Comparison of ENCODE assay signal across 1 cellular context in the genomic region with DNA sequence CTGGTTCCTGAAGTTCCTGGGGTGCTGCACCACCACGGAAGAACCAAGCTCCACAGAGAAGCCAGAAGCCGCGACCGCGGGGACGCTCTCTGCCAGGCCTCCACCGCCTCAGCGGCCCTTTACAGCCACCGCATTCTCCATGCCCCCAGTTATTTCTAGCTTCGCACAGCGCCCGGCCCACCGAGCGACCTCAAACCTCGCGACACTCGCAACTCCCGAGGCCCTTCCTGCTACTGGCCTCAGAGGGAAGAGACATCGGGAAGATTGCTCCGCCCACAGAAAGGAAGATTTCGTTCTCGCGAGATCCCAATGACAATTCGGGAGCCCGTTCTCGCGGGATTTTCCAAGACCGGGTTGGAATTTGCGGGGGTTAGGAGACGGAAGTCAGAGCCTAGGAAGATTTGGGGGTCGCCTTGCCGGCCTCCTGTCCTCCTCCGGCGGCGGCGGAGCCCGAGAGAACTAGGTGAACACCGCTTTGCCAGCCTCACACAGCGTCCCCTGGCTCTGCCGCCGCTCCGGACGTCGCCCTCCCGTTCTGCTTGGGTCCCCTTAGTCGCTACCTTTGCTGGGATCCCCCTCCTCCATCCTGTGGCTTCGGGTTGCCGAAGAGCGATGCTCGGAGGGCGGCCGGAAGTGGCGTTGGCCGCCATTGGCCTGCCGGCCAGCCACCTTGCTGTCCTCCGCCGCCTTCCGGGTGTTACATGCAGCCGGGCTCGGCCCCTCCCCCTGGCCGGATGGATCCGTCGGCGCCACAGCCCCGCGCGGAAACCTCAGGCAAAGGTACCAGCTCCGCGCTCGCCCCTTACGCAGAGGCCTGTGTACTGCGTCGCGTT.
TF ChIP-seq lines count a peak whose summit lies in the region.

A gene with protein sequence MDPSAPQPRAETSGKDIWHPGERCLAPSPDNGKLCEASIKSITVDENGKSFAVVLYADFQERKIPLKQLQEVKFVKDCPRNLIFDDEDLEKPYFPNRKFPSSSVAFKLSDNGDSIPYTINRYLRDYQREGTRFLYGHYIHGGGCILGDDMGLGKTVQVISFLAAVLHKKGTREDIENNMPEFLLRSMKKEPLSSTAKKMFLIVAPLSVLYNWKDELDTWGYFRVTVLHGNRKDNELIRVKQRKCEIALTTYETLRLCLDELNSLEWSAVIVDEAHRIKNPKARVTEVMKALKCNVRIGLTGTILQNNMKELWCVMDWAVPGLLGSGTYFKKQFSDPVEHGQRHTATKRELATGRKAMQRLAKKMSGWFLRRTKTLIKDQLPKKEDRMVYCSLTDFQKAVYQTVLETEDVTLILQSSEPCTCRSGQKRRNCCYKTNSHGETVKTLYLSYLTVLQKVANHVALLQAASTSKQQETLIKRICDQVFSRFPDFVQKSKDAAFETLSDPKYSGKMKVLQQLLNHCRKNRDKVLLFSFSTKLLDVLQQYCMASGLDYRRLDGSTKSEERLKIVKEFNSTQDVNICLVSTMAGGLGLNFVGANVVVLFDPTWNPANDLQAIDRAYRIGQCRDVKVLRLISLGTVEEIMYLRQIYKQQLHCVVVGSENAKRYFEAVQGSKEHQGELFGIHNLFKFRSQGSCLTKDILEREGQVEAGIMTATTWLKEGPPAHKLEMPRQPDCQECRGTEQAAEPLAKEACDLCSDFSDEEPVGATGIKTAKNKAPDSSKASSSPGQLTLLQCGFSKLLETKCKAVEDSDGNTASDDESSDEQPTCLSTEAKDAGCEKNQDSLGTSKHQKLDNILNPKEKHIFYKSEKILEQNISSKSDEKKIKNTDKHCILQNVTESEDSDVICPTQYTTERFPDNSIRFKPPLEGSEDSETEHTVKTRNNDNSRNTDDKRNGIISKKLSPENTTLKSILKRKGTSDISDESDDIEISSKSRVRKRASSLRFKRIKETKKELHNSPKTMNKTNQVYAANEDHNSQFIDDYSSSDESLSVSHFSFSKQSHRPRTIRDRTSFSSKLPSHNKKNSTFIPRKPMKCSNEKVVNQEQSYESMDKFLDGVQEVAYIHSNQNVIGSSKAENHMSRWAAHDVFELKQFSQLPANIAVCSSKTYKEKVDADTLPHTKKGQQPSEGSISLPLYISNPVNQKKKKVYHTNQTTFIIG (N-terminal part only) (plus strand): TSS at position 387 of the 833 bp plus-strand sequence. CDS start 348 bp downstream, at position 735.

TF ChIP-seq in HepG2, 621 proteins besides CTCF, POLR2A, EP300 and RAD21 (continued from another document and continues in another):
- TF ChIP-seq, protein P1, sequence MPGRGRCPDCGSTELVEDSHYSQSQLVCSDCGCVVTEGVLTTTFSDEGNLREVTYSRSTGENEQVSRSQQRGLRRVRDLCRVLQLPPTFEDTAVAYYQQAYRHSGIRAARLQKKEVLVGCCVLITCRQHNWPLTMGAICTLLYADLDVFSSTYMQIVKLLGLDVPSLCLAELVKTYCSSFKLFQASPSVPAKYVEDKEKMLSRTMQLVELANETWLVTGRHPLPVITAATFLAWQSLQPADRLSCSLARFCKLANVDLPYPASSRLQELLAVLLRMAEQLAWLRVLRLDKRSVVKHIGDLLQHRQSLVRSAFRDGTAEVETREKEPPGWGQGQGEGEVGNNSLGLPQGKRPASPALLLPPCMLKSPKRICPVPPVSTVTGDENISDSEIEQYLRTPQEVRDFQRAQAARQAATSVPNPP (CRISPR knock-in tag; IDR thresholded peaks at IDR 0.05), result peak; percentile 91
- TF ChIP-seq, protein P2, sequence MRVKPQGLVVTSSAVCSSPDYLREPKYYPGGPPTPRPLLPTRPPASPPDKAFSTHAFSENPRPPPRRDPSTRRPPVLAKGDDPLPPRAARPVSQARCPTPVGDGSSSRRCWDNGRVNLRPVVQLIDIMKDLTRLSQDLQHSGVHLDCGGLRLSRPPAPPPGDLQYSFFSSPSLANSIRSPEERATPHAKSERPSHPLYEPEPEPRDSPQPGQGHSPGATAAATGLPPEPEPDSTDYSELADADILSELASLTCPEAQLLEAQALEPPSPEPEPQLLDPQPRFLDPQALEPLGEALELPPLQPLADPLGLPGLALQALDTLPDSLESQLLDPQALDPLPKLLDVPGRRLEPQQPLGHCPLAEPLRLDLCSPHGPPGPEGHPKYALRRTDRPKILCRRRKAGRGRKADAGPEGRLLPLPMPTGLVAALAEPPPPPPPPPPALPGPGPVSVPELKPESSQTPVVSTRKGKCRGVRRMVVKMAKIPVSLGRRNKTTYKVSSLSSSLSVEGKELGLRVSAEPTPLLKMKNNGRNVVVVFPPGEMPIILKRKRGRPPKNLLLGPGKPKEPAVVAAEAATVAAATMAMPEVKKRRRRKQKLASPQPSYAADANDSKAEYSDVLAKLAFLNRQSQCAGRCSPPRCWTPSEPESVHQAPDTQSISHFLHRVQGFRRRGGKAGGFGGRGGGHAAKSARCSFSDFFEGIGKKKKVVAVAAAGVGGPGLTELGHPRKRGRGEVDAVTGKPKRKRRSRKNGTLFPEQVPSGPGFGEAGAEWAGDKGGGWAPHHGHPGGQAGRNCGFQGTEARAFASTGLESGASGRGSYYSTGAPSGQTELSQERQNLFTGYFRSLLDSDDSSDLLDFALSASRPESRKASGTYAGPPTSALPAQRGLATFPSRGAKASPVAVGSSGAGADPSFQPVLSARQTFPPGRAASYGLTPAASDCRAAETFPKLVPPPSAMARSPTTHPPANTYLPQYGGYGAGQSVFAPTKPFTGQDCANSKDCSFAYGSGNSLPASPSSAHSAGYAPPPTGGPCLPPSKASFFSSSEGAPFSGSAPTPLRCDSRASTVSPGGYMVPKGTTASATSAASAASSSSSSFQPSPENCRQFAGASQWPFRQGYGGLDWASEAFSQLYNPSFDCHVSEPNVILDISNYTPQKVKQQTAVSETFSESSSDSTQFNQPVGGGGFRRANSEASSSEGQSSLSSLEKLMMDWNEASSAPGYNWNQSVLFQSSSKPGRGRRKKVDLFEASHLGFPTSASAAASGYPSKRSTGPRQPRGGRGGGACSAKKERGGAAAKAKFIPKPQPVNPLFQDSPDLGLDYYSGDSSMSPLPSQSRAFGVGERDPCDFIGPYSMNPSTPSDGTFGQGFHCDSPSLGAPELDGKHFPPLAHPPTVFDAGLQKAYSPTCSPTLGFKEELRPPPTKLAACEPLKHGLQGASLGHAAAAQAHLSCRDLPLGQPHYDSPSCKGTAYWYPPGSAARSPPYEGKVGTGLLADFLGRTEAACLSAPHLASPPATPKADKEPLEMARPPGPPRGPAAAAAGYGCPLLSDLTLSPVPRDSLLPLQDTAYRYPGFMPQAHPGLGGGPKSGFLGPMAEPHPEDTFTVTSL (CRISPR knock-in tag; IDR thresholded peaks at IDR 0.05; ENCODE audit: borderline replicate concordance), result peak; percentile 17; the same call in 1 of the 2 replicates
- TF ChIP-seq RELA (CRISPR knock-in tag; IDR thresholded peaks at IDR 0.05), result 0 out of 2 replicates have a peak, but pooled peaks have one; percentile 35
- TF ChIP-seq, protein P3, sequence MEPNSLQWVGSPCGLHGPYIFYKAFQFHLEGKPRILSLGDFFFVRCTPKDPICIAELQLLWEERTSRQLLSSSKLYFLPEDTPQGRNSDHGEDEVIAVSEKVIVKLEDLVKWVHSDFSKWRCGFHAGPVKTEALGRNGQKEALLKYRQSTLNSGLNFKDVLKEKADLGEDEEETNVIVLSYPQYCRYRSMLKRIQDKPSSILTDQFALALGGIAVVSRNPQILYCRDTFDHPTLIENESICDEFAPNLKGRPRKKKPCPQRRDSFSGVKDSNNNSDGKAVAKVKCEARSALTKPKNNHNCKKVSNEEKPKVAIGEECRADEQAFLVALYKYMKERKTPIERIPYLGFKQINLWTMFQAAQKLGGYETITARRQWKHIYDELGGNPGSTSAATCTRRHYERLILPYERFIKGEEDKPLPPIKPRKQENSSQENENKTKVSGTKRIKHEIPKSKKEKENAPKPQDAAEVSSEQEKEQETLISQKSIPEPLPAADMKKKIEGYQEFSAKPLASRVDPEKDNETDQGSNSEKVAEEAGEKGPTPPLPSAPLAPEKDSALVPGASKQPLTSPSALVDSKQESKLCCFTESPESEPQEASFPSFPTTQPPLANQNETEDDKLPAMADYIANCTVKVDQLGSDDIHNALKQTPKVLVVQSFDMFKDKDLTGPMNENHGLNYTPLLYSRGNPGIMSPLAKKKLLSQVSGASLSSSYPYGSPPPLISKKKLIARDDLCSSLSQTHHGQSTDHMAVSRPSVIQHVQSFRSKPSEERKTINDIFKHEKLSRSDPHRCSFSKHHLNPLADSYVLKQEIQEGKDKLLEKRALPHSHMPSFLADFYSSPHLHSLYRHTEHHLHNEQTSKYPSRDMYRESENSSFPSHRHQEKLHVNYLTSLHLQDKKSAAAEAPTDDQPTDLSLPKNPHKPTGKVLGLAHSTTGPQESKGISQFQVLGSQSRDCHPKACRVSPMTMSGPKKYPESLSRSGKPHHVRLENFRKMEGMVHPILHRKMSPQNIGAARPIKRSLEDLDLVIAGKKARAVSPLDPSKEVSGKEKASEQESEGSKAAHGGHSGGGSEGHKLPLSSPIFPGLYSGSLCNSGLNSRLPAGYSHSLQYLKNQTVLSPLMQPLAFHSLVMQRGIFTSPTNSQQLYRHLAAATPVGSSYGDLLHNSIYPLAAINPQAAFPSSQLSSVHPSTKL (CRISPR knock-in tag; IDR thresholded peaks at IDR 0.05), result peak; percentile 72
- TF ChIP-seq MEIS1 (CRISPR knock-in tag; IDR thresholded peaks at IDR 0.05; ENCODE audit: borderline replicate concordance), result peak; percentile 29; the same call in 1 of the 2 replicates
- peak; percentile 12; the same call in 1 of the 2 replicates for TF ChIP-seq ONECUT2 (CRISPR knock-in tag; IDR thresholded peaks at IDR 0.05)
- no peak for TF ChIP-seq ZNF10 (CRISPR knock-in tag; IDR thresholded peaks at IDR 0.05; ENCODE audit: borderline replicate concordance, low read depth)
- TF ChIP-seq, protein P4, sequence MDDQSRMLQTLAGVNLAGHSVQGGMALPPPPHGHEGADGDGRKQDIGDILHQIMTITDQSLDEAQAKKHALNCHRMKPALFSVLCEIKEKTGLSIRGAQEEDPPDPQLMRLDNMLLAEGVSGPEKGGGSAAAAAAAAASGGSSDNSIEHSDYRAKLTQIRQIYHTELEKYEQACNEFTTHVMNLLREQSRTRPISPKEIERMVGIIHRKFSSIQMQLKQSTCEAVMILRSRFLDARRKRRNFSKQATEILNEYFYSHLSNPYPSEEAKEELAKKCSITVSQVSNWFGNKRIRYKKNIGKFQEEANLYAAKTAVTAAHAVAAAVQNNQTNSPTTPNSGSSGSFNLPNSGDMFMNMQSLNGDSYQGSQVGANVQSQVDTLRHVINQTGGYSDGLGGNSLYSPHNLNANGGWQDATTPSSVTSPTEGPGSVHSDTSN (CRISPR knock-in tag; IDR thresholded peaks at IDR 0.05; ENCODE audit: borderline replicate concordance), result peak; percentile 37; the same call in 1 of the 2 replicates
- TF ChIP-seq ESRRA (CRISPR knock-in tag; IDR thresholded peaks at IDR 0.05; ENCODE audit: low read depth), result peak; percentile 89
- TF ChIP-seq ZNF160 (CRISPR knock-in tag; IDR thresholded peaks at IDR 0.05), result peak; percentile 57; the same call in 1 of the 2 replicates
- no peak for TF ChIP-seq ZNF598 (CRISPR knock-in tag; IDR thresholded peaks at IDR 0.05; ENCODE audit: borderline replicate concordance)
- 0 out of 2 replicates have a peak, but pooled peaks have one; percentile 12 for TF ChIP-seq ZNF564 (CRISPR knock-in tag; IDR thresholded peaks at IDR 0.05)
- TF ChIP-seq ZNF776 (CRISPR knock-in tag; IDR thresholded peaks at IDR 0.05), result peak; percentile 93
- no peak for TF ChIP-seq CHCHD3 (CRISPR knock-in tag; IDR thresholded peaks at IDR 0.05)
- TF ChIP-seq, protein P5, sequence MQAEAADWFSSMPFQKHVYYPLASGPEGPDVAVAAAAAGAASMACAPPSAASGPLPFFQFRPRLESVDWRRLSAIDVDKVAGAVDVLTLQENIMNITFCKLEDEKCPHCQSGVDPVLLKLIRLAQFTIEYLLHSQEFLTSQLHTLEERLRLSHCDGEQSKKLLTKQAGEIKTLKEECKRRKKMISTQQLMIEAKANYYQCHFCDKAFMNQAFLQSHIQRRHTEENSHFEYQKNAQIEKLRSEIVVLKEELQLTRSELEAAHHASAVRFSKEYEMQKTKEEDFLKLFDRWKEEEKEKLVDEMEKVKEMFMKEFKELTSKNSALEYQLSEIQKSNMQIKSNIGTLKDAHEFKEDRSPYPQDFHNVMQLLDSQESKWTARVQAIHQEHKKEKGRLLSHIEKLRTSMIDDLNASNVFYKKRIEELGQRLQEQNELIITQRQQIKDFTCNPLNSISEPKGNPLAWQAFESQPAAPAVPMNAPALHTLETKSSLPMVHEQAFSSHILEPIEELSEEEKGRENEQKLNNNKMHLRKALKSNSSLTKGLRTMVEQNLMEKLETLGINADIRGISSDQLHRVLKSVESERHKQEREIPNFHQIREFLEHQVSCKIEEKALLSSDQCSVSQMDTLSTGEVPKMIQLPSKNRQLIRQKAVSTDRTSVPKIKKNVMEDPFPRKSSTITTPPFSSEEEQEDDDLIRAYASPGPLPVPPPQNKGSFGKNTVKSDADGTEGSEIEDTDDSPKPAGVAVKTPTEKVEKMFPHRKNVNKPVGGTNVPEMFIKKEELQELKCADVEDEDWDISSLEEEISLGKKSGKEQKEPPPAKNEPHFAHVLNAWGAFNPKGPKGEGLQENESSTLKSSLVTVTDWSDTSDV (CRISPR knock-in tag; IDR thresholded peaks at IDR 0.05), result no peak
- peak; percentile 29; the same call in 1 of the 2 replicates for TF ChIP-seq NCOA1 (CRISPR knock-in tag; IDR thresholded peaks at IDR 0.05)
- TF ChIP-seq CBX5 (CRISPR knock-in tag; IDR thresholded peaks at IDR 0.05; ENCODE audit: borderline replicate concordance), result peak; percentile 96
- peak; percentile 22; the same call in 1 of the 2 replicates for TF ChIP-seq ZNF746 (CRISPR knock-in tag; IDR thresholded peaks at IDR 0.05)
- TF ChIP-seq, protein P6, sequence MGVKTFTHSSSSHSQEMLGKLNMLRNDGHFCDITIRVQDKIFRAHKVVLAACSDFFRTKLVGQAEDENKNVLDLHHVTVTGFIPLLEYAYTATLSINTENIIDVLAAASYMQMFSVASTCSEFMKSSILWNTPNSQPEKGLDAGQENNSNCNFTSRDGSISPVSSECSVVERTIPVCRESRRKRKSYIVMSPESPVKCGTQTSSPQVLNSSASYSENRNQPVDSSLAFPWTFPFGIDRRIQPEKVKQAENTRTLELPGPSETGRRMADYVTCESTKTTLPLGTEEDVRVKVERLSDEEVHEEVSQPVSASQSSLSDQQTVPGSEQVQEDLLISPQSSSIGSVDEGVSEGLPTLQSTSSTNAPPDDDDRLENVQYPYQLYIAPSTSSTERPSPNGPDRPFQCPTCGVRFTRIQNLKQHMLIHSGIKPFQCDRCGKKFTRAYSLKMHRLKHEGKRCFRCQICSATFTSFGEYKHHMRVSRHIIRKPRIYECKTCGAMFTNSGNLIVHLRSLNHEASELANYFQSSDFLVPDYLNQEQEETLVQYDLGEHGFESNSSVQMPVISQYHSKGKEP (CRISPR knock-in tag; IDR thresholded peaks at IDR 0.05), result no peak; the same call in 1 of the 2 replicates
- no peak for TF ChIP-seq MATR3 (CRISPR knock-in tag; IDR thresholded peaks at IDR 0.05)
- peak; percentile 78; the same call in 1 of the 2 replicates for TF ChIP-seq TBP (CRISPR knock-in tag; IDR thresholded peaks at IDR 0.05)
- TF ChIP-seq ZMYM3 (CRISPR knock-in tag; IDR thresholded peaks at IDR 0.05), result peak; percentile 70; the same call in 1 of the 2 replicates
- TF ChIP-seq ZNF816 (CRISPR knock-in tag; IDR thresholded peaks at IDR 0.05; ENCODE audit: borderline replicate concordance), result peak; percentile 64; the same call in 1 of the 2 replicates
- TF ChIP-seq SMAD3 (CRISPR knock-in tag; IDR thresholded peaks at IDR 0.05), result peak; percentile 65; the same call in 1 of the 2 replicates
- TF ChIP-seq ZNF263 (CRISPR knock-in tag; IDR thresholded peaks at IDR 0.05), result peak; percentile 68
- TF ChIP-seq, protein P7, sequence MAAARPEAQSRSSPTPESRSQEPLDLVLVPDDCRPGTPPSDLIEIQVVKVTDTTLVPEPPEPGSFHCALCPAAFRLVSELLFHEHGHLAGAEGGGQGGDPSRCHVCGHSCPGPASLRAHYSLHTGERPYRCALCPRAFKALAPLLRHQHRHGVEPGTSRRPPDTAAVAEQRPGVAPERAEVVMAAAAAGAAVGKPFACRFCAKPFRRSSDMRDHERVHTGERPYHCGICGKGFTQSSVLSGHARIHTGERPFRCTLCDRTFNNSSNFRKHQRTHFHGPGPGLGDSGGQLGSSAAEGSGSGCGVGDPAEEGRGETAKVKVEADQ (CRISPR knock-in tag; IDR thresholded peaks at IDR 0.05; ENCODE audit: borderline replicate concordance), result peak; percentile 57
- TF ChIP-seq TP53 (CRISPR knock-in tag; conservative IDR thresholded peaks at IDR 0.05), result no peak
- no peak for TF ChIP-seq ATF7 (IDR thresholded peaks at IDR 0.05)
- TF ChIP-seq ATF7 (CRISPR knock-in tag; IDR thresholded peaks at IDR 0.05), result peak; percentile 61; the same call in 1 of the 2 replicates
